9 cellular contexts compared by ENCODE assay signal in the genomic region with DNA sequence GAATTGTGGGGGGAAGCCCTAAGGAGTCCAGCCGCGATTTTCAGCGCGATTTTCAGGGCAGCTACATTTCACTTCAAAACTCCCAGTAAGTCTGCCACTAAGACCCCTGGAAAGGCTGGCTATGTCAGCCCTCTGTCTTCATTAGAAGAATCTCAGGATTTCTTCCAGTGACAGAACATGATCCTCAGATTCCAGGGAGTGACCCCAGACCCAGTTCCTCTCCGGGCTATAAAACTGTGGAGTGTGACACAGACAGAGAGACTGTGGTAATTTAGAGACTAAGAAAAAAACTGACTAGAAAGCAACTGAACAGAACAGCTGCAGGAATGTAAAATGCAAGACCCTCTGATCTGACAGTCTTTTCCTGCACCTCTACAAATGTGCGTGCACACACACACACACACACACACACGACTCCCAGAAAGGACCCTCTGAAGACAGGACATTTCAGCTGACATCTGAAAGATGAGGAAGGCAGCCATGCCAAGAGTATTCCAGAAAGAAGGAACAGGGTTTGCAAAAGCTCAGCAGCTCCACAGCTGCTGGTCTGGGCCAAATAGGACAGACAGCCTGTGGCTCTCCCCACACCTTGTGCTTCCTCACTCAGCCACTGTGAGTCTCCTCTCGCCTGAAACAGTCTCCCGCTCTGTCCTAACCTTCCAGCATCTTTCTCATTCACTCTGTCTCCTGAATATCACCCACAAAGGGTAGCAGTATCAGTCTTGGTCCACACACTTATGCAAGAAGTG.
DNase-seq lines count a peak whose midpoint lies in the region; ATAC-seq, FAIRE-seq and TF ChIP-seq lines count a peak whose summit lies in the region.
"Had no signal": no experiment of that assay in that cellular context is flagged by ENCODE, and none has a peak within 500 bp of the region (broad histone marks: within the 10 kb centered on the region; RNA-seq: fewer than 3 reads in every experiment).

No MANE protein-coding gene starts in this region.

- H3K9me3 Mint-ChIP-seq in activated T-helper 1 cell treated with anti-CD3 and anti-CD28 coated beads, Interleukin-12 subunit alpha, Interleukin-12 subunit beta, Interleukin-2, Interleukin-4 antibody, amounts not matched to agents 30 ng/mL and 10 ng/mL and 1 ng/mL, durations not matched to agents 14 hours and 24 hours and 36 hours, result no peaks in the 10 kb centered on the region

- no peak overlapping the region for H3K4me3 ChIP-seq in keratinocyte (ENCODE audit: control insufficient read depth in 2 of 3, extremely low read depth in 1 of 3, insufficient read depth in 2 of 3, low read depth in 1 of 3, low read length in 3 of 3)

- ATAC-seq in HG02852 (IDR thresholded peaks at IDR 0.05; ENCODE audit: unreplicated experiment) (no peak), HG02798 (IDR thresholded peaks at IDR 0.05; ENCODE audit: poor library complexity, unreplicated experiment) (no peak), GM21526 (IDR thresholded peaks at IDR 0.05; ENCODE audit: low FRiP score, unreplicated experiment) (no peak)

- no peaks in the 10 kb centered on the region for H3K79me2 ChIP-seq in keratinocyte (ENCODE audit: control insufficient read depth, insufficient read depth, low read length)

- no peaks in the 10 kb centered on the region for H3K9me3 ChIP-seq in keratinocyte (ENCODE audit: control insufficient read depth, low read depth, low read length)

- peak overlapping the region; percentile 73 for H3K27ac Mint-ChIP-seq in activated T-helper 1 cell treated with anti-CD3 and anti-CD28 coated beads, Interleukin-12 subunit alpha, Interleukin-12 subunit beta, Interleukin-2, Interleukin-4 antibody, amounts not matched to agents 30 ng/mL and 10 ng/mL and 1 ng/mL, durations not matched to agents 14 hours and 24 hours and 36 hours

- no peak overlapping the region for H2AFZ ChIP-seq in keratinocyte (ENCODE audit: control insufficient read depth, low read length)

- no peaks in the 10 kb centered on the region for H4K20me1 ChIP-seq in keratinocyte (ENCODE audit: control insufficient read depth, extremely low read depth, insufficient read depth, low read length)

- dilution Hi-C loops in keratinocyte (cut with MboI; ENCODE audit: extremely low pct_ligation_motif_present, low sequenced_read_pairs), result no loop called here

- H3K9me1 ChIP-seq in keratinocyte (ENCODE audit: control insufficient read depth, extremely low read depth, insufficient read depth, low read length), result no peaks in the 10 kb centered on the region

- FAIRE-seq in H54 (lab: Jason Lieb, UNC) (peak; percentile 6), keratinocyte (lab: Jason Lieb, UNC) (peak; percentile 65)
- FAIRE-seq: colon had no signal

- DNase-seq in AG20443 (ENCODE audit: low spot score) (peak; percentile 24), H54 (ENCODE audit: insufficient read length, low spot score) (peak; percentile 40), keratinocyte (ENCODE audit: low read depth, low spot score) (no peak), NCI-H2081 treated with DMSO at 0.1 percent for 48 hours (lab: John Stamatoyannopoulos, UW) (no peak)
- DNase-seq in activated T-helper 1 cell treated with anti-CD3 and anti-CD28 coated beads, Interleukin-12 subunit alpha, Interleukin-12 subunit beta, Interleukin-2, Interleukin-4 antibody, amounts not matched to agents 30 ng/mL and 10 ng/mL and 1 ng/mL, durations not matched to agents 14 hours and 24 hours and 36 hours (ENCODE audit: low spot score), result no peak

- peaks cover 5% of the 10 kb centered on the region for H3K27me3 Mint-ChIP-seq in activated T-helper 1 cell treated with anti-CD3 and anti-CD28 coated beads, Interleukin-12 subunit alpha, Interleukin-12 subunit beta, Interleukin-2, Interleukin-4 antibody, amounts not matched to agents 30 ng/mL and 10 ng/mL and 1 ng/mL, durations not matched to agents 14 hours and 24 hours and 36 hours (ENCODE audit: insufficient read depth)

- H3K36me3 ChIP-seq in keratinocyte (ENCODE audit: control insufficient read depth in 2 of 2, extremely low read depth in 1 of 2, insufficient read depth in 2 of 2, low read length in 2 of 2), result no peaks in the 10 kb centered on the region

- no peaks in the 10 kb centered on the region for H3K27me3 ChIP-seq in keratinocyte (ENCODE audit: control insufficient read depth, extremely low read depth, insufficient read depth, low read length)

- no peak overlapping the region for H3K27ac ChIP-seq in keratinocyte (ENCODE audit: control insufficient read depth, insufficient read depth, low read length)

- TF ChIP-seq CTCF in keratinocyte (optimal IDR thresholded peaks at IDR 0.05 in 1 of 3, IDR thresholded peaks at IDR 0.05 in 1 of 3, conservative IDR thresholded peaks at IDR 0.05 in 1 of 3; ENCODE audit: extremely low read depth in 1 of 3, insufficient read depth in 2 of 3, low read length in 3 of 3), result peak; percentile 22 to 61 (median 46)

- TF ChIP-seq POLR2A in H54 (IDR thresholded peaks at IDR 0.05; ENCODE audit: low read depth, low read length), result no peak

- H3K4me2 ChIP-seq in keratinocyte (ENCODE audit: control insufficient read depth, extremely low read depth, insufficient read depth, low read depth, low read length), result no peak overlapping the region

- H3K9ac ChIP-seq in keratinocyte (ENCODE audit: control insufficient read depth, extremely low read depth, insufficient read depth, low read length), result no peak overlapping the region

- H3K4me1 ChIP-seq in keratinocyte (ENCODE audit: control insufficient read depth, extremely low read depth, insufficient read depth, low read length), result no peaks in the 10 kb centered on the region

- peaks cover 88% of the 10 kb centered on the region for H3K4me1 Mint-ChIP-seq in activated T-helper 1 cell treated with anti-CD3 and anti-CD28 coated beads, Interleukin-12 subunit alpha, Interleukin-12 subunit beta, Interleukin-2, Interleukin-4 antibody, amounts not matched to agents 30 ng/mL and 10 ng/mL and 1 ng/mL, durations not matched to agents 14 hours and 24 hours and 36 hours (ENCODE audit: low read depth)

- peaks cover 13% of the 10 kb centered on the region for H3K36me3 Mint-ChIP-seq in activated T-helper 1 cell treated with anti-CD3 and anti-CD28 coated beads, Interleukin-12 subunit alpha, Interleukin-12 subunit beta, Interleukin-2, Interleukin-4 antibody, amounts not matched to agents 30 ng/mL and 10 ng/mL and 1 ng/mL, durations not matched to agents 14 hours and 24 hours and 36 hours (ENCODE audit: low read depth)

- H3K4me3 Mint-ChIP-seq in activated T-helper 1 cell treated with anti-CD3 and anti-CD28 coated beads, Interleukin-12 subunit alpha, Interleukin-12 subunit beta, Interleukin-2, Interleukin-4 antibody, amounts not matched to agents 30 ng/mL and 10 ng/mL and 1 ng/mL, durations not matched to agents 14 hours and 24 hours and 36 hours, result peak overlapping the region; percentile 1

- intact Hi-C loops in activated T-helper 1 cell treated with anti-CD3 and anti-CD28 coated beads, Interleukin-12 subunit alpha, Interleukin-12 subunit beta, Interleukin-2, Interleukin-4 antibody, amounts not matched to agents 30 ng/mL and 10 ng/mL and 1 ng/mL, durations not matched to agents 14 hours and 24 hours and 36 hours (cut with micrococcal nuclease), result loop anchor here (1.0 kb wide), 1 partner anchor 18 kb away; no protein-coding TSS in a partner anchor

Comparison
In these comparisons a context has a peak if more than half of its experiments do, and no peak if none do; other contexts are left out.
1. DNase-seq: peak in AG20443 (single experiment) and H54 (single experiment); none in activated T-helper 1 cell treated with anti-CD3 and anti-CD28 coated beads, Interleukin-12 subunit alpha, Interleukin-12 subunit beta, Interleukin-2, Interleukin-4 antibody, amounts not matched to agents 30 ng/mL and 10 ng/mL and 1 ng/mL, durations not matched to agents 14 hours and 24 hours and 36 hours (single experiment), keratinocyte (single experiment) and NCI-H2081 treated with DMSO at 0.1 percent for 48 hours (single experiment).